Comparison of ENCODE assay signal across 8 cellular contexts in genomic region chr6:13767121-13767794, GRCh38. TPM values are rescaled to one million over a fixed set of nuclear protein-coding genes. Genes with fewer than 3 reads are reported as not detected.
DNase-seq lines count a peak whose midpoint lies in the region; TF ChIP-seq lines count a peak whose summit lies in the region.

No MANE protein-coding gene starts in this region.

- H3K27me3 ChIP-seq in neural progenitor cell (no peaks in the 10 kb centered on the region), uterus (no peaks in the 10 kb centered on the region)

- POLR2A ChIA-PET in RWPE1 (lab: Yijun Ruan, JAX; ENCODE audit: low non-redundant PET), result no interaction called here

- no peaks in the 10 kb centered on the region for H4K20me1 ChIP-seq in neural progenitor cell (ENCODE audit: low read depth)

- H3K4me2 ChIP-seq in neural progenitor cell, result no peak overlapping the region

- CTCF ChIA-PET in RWPE1 (lab: Yijun Ruan, JAX), result no interaction called here

- H3K9me3 ChIP-seq in neural progenitor cell (ENCODE audit: low read depth), result no peaks in the 10 kb centered on the region
- no peaks in the 10 kb centered on the region for H3K9me3 ChIP-seq in uterus

- H3K79me2 ChIP-seq in neural progenitor cell (ENCODE audit: low read depth), result no peaks in the 10 kb centered on the region

- H3K27ac ChIP-seq in neural progenitor cell (no peak overlapping the region), uterus (peak overlapping the region; percentile 50 to 59), RWPE1 (no peak overlapping the region)

- H3K4me1 ChIP-seq in neural progenitor cell (no peaks in the 10 kb centered on the region), uterus (no peaks in the 10 kb centered on the region)

- H3K36me3 ChIP-seq in neural progenitor cell, result no peaks in the 10 kb centered on the region
- H3K36me3 ChIP-seq in uterus, result no peaks in the 10 kb centered on the region

- no peak for TF ChIP-seq POLR2A in uterus (IDR thresholded peaks at IDR 0.05)

- H3K27me3 Mint-ChIP-seq in neural progenitor cell (ENCODE audit: insufficient read depth, low read depth), result no peaks in the 10 kb centered on the region

- TF ChIP-seq CTCF in foreskin fibroblast (IDR thresholded peaks at IDR 0.05; ENCODE audit: low read depth, low read length) (peak; percentile 13), neural progenitor cell (IDR thresholded peaks at IDR 0.05) (no peak), uterus (IDR thresholded peaks at IDR 0.05) (peak; percentile 53 to 58 (median 54)), RWPE1 (conservative IDR thresholded peaks at IDR 0.05; ENCODE audit: low read depth) (no peak)

- no peak overlapping the region for H3K9ac ChIP-seq in neural progenitor cell

- H3K4me3 Mint-ChIP-seq in neural progenitor cell, result no peak overlapping the region

- H3F3A ChIP-seq in neural progenitor cell (ENCODE audit: low read depth), result no peaks in the 10 kb centered on the region

- peaks cover 29% of the 10 kb centered on the region for H3K4me1 Mint-ChIP-seq in neural progenitor cell

- H3K27ac Mint-ChIP-seq in neural progenitor cell, result peak overlapping the region; percentile 80

- H3K36me3 Mint-ChIP-seq in neural progenitor cell, result no peaks in the 10 kb centered on the region

- intact Hi-C loops in uterus (cut with DNase I; ENCODE audit: low total_unique reads), result loop anchor here (10.0 kb wide), 2 partner anchors 52 to 152 kb away; partner anchors contain the start of genes NOL7 and RANBP9

- peak overlapping the region; percentile 52 for H2AFZ ChIP-seq in neural progenitor cell (replicated peaks)

- peaks cover 5% of the 10 kb centered on the region for H3K9me3 Mint-ChIP-seq in neural progenitor cell

- H3K4me3 ChIP-seq in foreskin fibroblast (ENCODE audit: low read depth in 1 of 2, low read length in 2 of 2), result peak overlapping the region; percentile 34 to 50
- H3K4me3 ChIP-seq in neural progenitor cell, result no peak overlapping the region
- peak overlapping the region; percentile 25 to 37 for H3K4me3 ChIP-seq in uterus

- DNase-seq in HCEC 1CT (peak; percentile 43), activated T-cell treated with anti-CD3 and anti-CD28 coated beads for 4 hours (peak; percentile 28), foreskin fibroblast (peak; percentile 20 to 64), neural progenitor cell (ENCODE audit: low spot score) (peak; percentile 25), uterus (peak; percentile 61 to 75), NCI-H82 (lab: John Stamatoyannopoulos, UW) (no peak), H4 (ENCODE audit: low spot score) (no peak), RWPE1 (ENCODE audit: low spot score) (no peak)

RNA-seq across cellular contexts. Expression of gene MCUR1, which starts 47.1 kb away (rescaled TPM):
- total RNA-seq in neural progenitor cell (ENCODE audit: low replicate concordance) (15.9 and 16.2 TPM in 2 replicates), uterus (10 to 100 TPM in 3 of 4 donors, 1 to 10 TPM in 1; 9.4 to 16.5 (median 13.3) TPM)
- 19.0 and 25.1 TPM in 2 replicates for total RNA-seq in H4 (2014; rRNA removed; shearing (Covaris generic))

RNA-seq across cellular contexts. Expression of gene RANBP9, which starts 55.6 kb away (rescaled TPM):
- total RNA-seq in neural progenitor cell (ENCODE audit: low replicate concordance) (35.2 and 44.8 TPM in 2 replicates), uterus (10 to 100 TPM; 22.6 to 49.0 (median 40.9) TPM)
- 15.7 and 18.7 TPM in 2 replicates for total RNA-seq in H4 (2014; rRNA removed; shearing (Covaris generic))

Comparison
In these comparisons a context has a peak if more than half of its experiments do, and no peak if none do; other contexts are left out.
1. DNase-seq: peak in HCEC 1CT (single experiment), activated T-cell treated with anti-CD3 and anti-CD28 coated beads for 4 hours (single experiment), foreskin fibroblast (2 of 2), neural progenitor cell (single experiment) and uterus (2 of 2); none in NCI-H82 (single experiment), H4 (single experiment) and RWPE1 (single experiment).
2. CTCF ChIP-seq: peak in foreskin fibroblast (single experiment) and uterus (4 of 4); none in neural progenitor cell (single experiment) and RWPE1 (single experiment).
3. H3K27ac ChIP-seq: peak in uterus (2 of 2); none in neural progenitor cell (single experiment) and RWPE1 (single experiment).